In the genomic region with DNA sequence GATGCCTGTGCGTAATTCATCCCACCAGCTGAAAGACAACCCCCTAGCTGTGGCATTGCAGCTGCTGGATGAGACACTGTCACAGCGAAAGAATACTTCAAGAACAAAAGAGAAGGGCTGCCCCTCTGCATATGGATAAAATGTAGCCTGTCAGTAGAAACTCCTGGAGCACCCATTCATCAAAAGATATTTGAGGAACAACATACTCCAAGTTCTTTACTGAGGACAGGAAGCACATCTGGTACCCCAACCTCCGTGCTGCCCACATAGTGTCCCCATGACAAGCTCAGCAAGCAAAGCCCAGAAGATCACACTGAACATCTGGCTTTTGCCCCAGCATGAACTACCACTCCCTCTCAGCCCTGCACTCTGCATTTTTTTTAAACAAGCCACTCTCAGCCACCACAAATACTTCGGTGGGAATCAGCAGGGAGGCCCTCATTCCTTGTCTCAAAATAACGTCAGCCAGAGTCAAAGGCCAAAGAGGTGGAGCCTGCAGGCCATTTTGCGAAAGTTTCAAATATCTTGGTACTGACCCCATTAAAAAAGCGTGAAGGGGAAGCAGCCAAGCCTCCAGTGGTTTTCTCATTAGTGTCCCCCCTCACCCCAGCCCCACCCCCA, we compare ENCODE assay signal across 8 cellular contexts. TPM values are rescaled to one million over a fixed set of nuclear protein-coding genes. Genes with fewer than 3 reads are reported as not detected.
DNase-seq lines count a peak whose midpoint lies in the region; ATAC-seq, FAIRE-seq and TF ChIP-seq lines count a peak whose summit lies in the region.

No MANE protein-coding gene starts in this region.

- H3K27me3 Mint-ChIP-seq in astrocyte (ENCODE audit: low read depth, unreplicated experiment): no peaks in the 10 kb centered on the region

- H3F3A ChIP-seq in MM.1S (ENCODE audit: insufficient read depth, low read length): peaks cover 22% of the 10 kb centered on the region

- H3K9me3 Mint-ChIP-seq in astrocyte (ENCODE audit: unreplicated experiment): no peaks in the 10 kb centered on the region

- no peaks in the 10 kb centered on the region; the same call in 1 of the 2 replicates for H3K36me3 ChIP-seq in ES-I3 (ENCODE audit: insufficient read depth, low read length)
- H3K36me3 ChIP-seq in MM.1S (replicated peaks; ENCODE audit: insufficient read depth, low read length): no peaks in the 10 kb centered on the region; the same call in 1 of the 2 replicates
- H3K36me3 ChIP-seq in astrocyte (ENCODE audit: insufficient read depth, low read length): peaks cover 10% of the 10 kb centered on the region

- peak overlapping the region; percentile 94 for H3K4me3 Mint-ChIP-seq in astrocyte (ENCODE audit: unreplicated experiment)

- peak overlapping the region; percentile 80; the same call in 1 of the 2 replicates for H3K27ac ChIP-seq in MM.1S (ENCODE audit: low read length)
- H3K27ac ChIP-seq in astrocyte (ENCODE audit: low read depth, low read length): peak overlapping the region; percentile 96

- peak overlapping the region; percentile 92 for H3K27ac Mint-ChIP-seq in astrocyte (ENCODE audit: unreplicated experiment)

- peak overlapping the region; percentile 90 for H3K4me3 ChIP-seq in MM.1S (ENCODE audit: low read length)
- peak overlapping the region; percentile 83 for H3K4me3 ChIP-seq in astrocyte (ENCODE audit: insufficient read depth, low read depth, low read length)
- peak overlapping the region; percentile 96 for H3K4me3 ChIP-seq in iPS-11a (ENCODE audit: low read depth, low read length)
- peak overlapping the region; percentile 98 for H3K4me3 ChIP-seq in skeletal muscle cell (ENCODE audit: low read depth, low read length)

- H3K9me2 ChIP-seq in MM.1S (replicated peaks; ENCODE audit: insufficient read depth, low read length): no peaks in the 10 kb centered on the region

- H3K36me3 Mint-ChIP-seq in astrocyte (ENCODE audit: low read depth, unreplicated experiment): peaks cover 14% of the 10 kb centered on the region

- H3K9ac ChIP-seq in ES-I3 (ENCODE audit: low read depth, low read length): peak overlapping the region; percentile 80
- peak overlapping the region; percentile 90 for H3K9ac ChIP-seq in MM.1S (ENCODE audit: low read length)
- H3K9ac ChIP-seq in astrocyte (ENCODE audit: low read length): peak overlapping the region; percentile 97

- peak overlapping the region; percentile 76 for H3K4me2 ChIP-seq in MM.1S (ENCODE audit: low read depth, low read length)
- peak overlapping the region; percentile 93 for H3K4me2 ChIP-seq in astrocyte (ENCODE audit: low read length)

- peak; percentile 28 for TF ChIP-seq CTCF in MM.1S (IDR thresholded peaks at IDR 0.05; ENCODE audit: low read length)
- TF ChIP-seq CTCF in astrocyte (IDR thresholded peaks at IDR 0.05; ENCODE audit: insufficient read depth, low read depth, low read length): no peak

- peak; percentile 58 for DNase-seq in MM.1S
- DNase-seq in astrocyte (ENCODE audit: low read depth): peak; percentile 97
- peak; percentile 92 for DNase-seq in skeletal muscle cell (ENCODE audit: low read depth)
- DNase-seq in effector CD4-positive, alpha-beta T cell: no peak
- DNase-seq in stimulated activated naive CD4-positive, alpha-beta T cell treated with Interleukin-2 at 50 U/mL for 16 hours (lab: John Stamatoyannopoulos, UW): no peak

- peaks cover 25% of the 10 kb centered on the region for H3K4me1 Mint-ChIP-seq in astrocyte (ENCODE audit: low read depth, unreplicated experiment)

- no peak overlapping the region for H2AFZ ChIP-seq in MM.1S (ENCODE audit: low read length)
- no peak overlapping the region for H2AFZ ChIP-seq in astrocyte (ENCODE audit: low read depth, low read length)

- FAIRE-seq in astrocyte (lab: Jason Lieb, UNC): no peak

- no peak for ATAC-seq in GM19351 (IDR thresholded peaks at IDR 0.05; ENCODE audit: unreplicated experiment)

- H3K9me3 ChIP-seq in ES-I3 (ENCODE audit: control insufficient read depth, insufficient read depth, low read length): no peaks in the 10 kb centered on the region
- H3K9me3 ChIP-seq in MM.1S (replicated peaks; ENCODE audit: insufficient read depth, low read length): no peaks in the 10 kb centered on the region
- no peaks in the 10 kb centered on the region for H3K9me3 ChIP-seq in astrocyte (ENCODE audit: insufficient read depth, low read depth, low read length)

- H3K79me2 ChIP-seq in MM.1S (ENCODE audit: low read length): peaks cover 66% of the 10 kb centered on the region
- peaks cover 66% of the 10 kb centered on the region for H3K79me2 ChIP-seq in astrocyte (ENCODE audit: insufficient read depth, low read length)

- peaks cover 8% of the 10 kb centered on the region; the same call in 1 of the 2 replicates for H3K4me1 ChIP-seq in ES-I3 (ENCODE audit: insufficient read depth, low read length)
- H3K4me1 ChIP-seq in MM.1S (ENCODE audit: low read length): peaks cover 27% of the 10 kb centered on the region
- H3K4me1 ChIP-seq in astrocyte (ENCODE audit: insufficient read depth, low read length): peaks cover 34% of the 10 kb centered on the region

- H3K27me3 ChIP-seq in MM.1S (replicated peaks; ENCODE audit: insufficient read depth, low read length) (no peaks in the 10 kb centered on the region), astrocyte (ENCODE audit: insufficient read depth, low read length) (no peaks in the 10 kb centered on the region)

- no peaks in the 10 kb centered on the region for H4K20me1 ChIP-seq in MM.1S (ENCODE audit: insufficient read depth, low read length)
- peaks cover 40% of the 10 kb centered on the region for H4K20me1 ChIP-seq in astrocyte (ENCODE audit: insufficient read depth, low read length)

RNA-seq across cellular contexts. Expression of gene CREB3L2, which starts 1.7 kb away (rescaled TPM):
- total RNA-seq in astrocyte: 116 and 128 TPM in 2 replicates

Comparison
In these comparisons a context has a peak if more than half of its experiments do, and no peak if none do; other contexts are left out.
1. DNase-seq: peak in MM.1S (single experiment), astrocyte (single experiment) and skeletal muscle cell (single experiment); none in effector CD4-positive, alpha-beta T cell (single experiment) and stimulated activated naive CD4-positive, alpha-beta T cell treated with Interleukin-2 at 50 U/mL for 16 hours (single experiment).
2. Peak in every context shown above with its lines, with median percentiles within 50 percentile points of each other: H3K9ac ChIP-seq and H3K4me3 ChIP-seq.